In genomic region chr11:27362749-27363575, GRCh38 we compare ENCODE assay signal across 1 cellular context.
TF ChIP-seq lines count a peak whose summit lies in the region.

Gene CCDC34 (minus strand): TSS chr11:27363215. CDS start chr11:27363194, 21 bp downstream.

TF ChIP-seq in K562, 482 proteins besides CTCF, POLR2A, EP300 and RAD21 (continued from another document and continues in another):
- TF ChIP-seq MAZ (CRISPR knock-in tag; conservative IDR thresholded peaks at IDR 0.05 in 1 of 2, IDR thresholded peaks at IDR 0.05 in 1 of 2) = peak; percentile 66 to 72; a peak in 3 of 4 replicates
- TF ChIP-seq FOXK1 (CRISPR knock-in tag; IDR thresholded peaks at IDR 0.05; ENCODE audit: borderline replicate concordance) = no peak
- no peak for TF ChIP-seq ELF1 (tag; IDR thresholded peaks at IDR 0.05)
- no peak for TF ChIP-seq IFI16 (CRISPR knock-in tag; IDR thresholded peaks at IDR 0.05)
- TF ChIP-seq RNF2 (IDR thresholded peaks at IDR 0.05) = peak; percentile 32; the same call in 1 of the 2 replicates
- no peak for TF ChIP-seq PRPF4 (IDR thresholded peaks at IDR 0.05; ENCODE audit: insufficient read depth, low read depth, low read length, poor library complexity, severe bottlenecking)
- no peak for TF ChIP-seq HSF4 (CRISPR knock-in tag; IDR thresholded peaks at IDR 0.05; ENCODE audit: borderline replicate concordance)
- no peak for TF ChIP-seq HNRNPK (IDR thresholded peaks at IDR 0.05; ENCODE audit: low read depth, low read length, poor library complexity, severe bottlenecking)
- no peak for TF ChIP-seq ZNF12 (CRISPR knock-in tag; IDR thresholded peaks at IDR 0.05)
- TF ChIP-seq CLOCK (CRISPR knock-in tag; IDR thresholded peaks at IDR 0.05; ENCODE audit: borderline replicate concordance) = no peak
- no peak for TF ChIP-seq CTCFL (IDR thresholded peaks at IDR 0.05; ENCODE audit: borderline replicate concordance, insufficient read depth, low read depth, low read length, poor library complexity, severe bottlenecking)
- no peak for TF ChIP-seq ZNF764 (CRISPR knock-in tag; IDR thresholded peaks at IDR 0.05; ENCODE audit: low read depth)
- TF ChIP-seq HDAC1 (IDR thresholded peaks at IDR 0.05) = peak in 1 of 2 experiments; percentile 96; a peak in 3 of 4 replicates
- TF ChIP-seq UBTF (IDR thresholded peaks at IDR 0.05; ENCODE audit: borderline replicate concordance in 1 of 2, low read depth in 2 of 2, low read length in 2 of 2) = peak; percentile 68 to 74; a peak in 1 of 4 replicates
- no peak for TF ChIP-seq GTF3C2 (IDR thresholded peaks at IDR 0.05; ENCODE audit: borderline replicate concordance, extremely low read depth, insufficient read length)
- peak; percentile 76 for TF ChIP-seq KDM5B (IDR thresholded peaks at IDR 0.05; ENCODE audit: insufficient replicate concordance, low read depth, low read length)
- TF ChIP-seq TFAP4 (CRISPR knock-in tag; IDR thresholded peaks at IDR 0.05; ENCODE audit: borderline replicate concordance) = peak; percentile 86
- peak in 1 of 2 experiments; percentile 44; a peak in 1 of 4 replicates for TF ChIP-seq SRF (CRISPR knock-in tag; IDR thresholded peaks at IDR 0.05)
- no peak for TF ChIP-seq DDX20 (tag; IDR thresholded peaks at IDR 0.05; ENCODE audit: low read depth)
- no peak for TF ChIP-seq PHB (CRISPR knock-in tag; IDR thresholded peaks at IDR 0.05)
- TF ChIP-seq SIN3A (IDR thresholded peaks at IDR 0.05; ENCODE audit: borderline replicate concordance in 2 of 2, control insufficient read depth in 1 of 2, low read depth in 2 of 2, low read length in 2 of 2) = peak; percentile 87 to 88; a peak in 3 of 4 replicates
- no peak for TF ChIP-seq ELK3 (CRISPR knock-in tag; IDR thresholded peaks at IDR 0.05)
- no peak for TF ChIP-seq ZNF318 (IDR thresholded peaks at IDR 0.05; ENCODE audit: borderline replicate concordance in 1 of 2, low read depth in 1 of 2)
- TF ChIP-seq YY1 (IDR thresholded peaks at IDR 0.05; ENCODE audit: borderline replicate concordance in 1 of 3, control insufficient read depth in 1 of 3, extremely low read depth in 1 of 3, insufficient read depth in 3 of 3, insufficient read length in 1 of 3, insufficient replicate concordance in 2 of 3, low read depth in 1 of 3, low read length in 2 of 3) = peak in 2 of 3 experiments; percentile 40 to 42
- no peak for TF ChIP-seq NFIX (CRISPR knock-in tag; IDR thresholded peaks at IDR 0.05; ENCODE audit: low read depth)
- TF ChIP-seq TBP (optimal IDR thresholded peaks at IDR 0.05; ENCODE audit: low read depth, low read length) = peak; percentile 55
- no peak for TF ChIP-seq ZBTB43 (CRISPR knock-in tag; IDR thresholded peaks at IDR 0.05)
- no peak for TF ChIP-seq KHSRP (IDR thresholded peaks at IDR 0.05)
- TF ChIP-seq GABPB1 (CRISPR knock-in tag; IDR thresholded peaks at IDR 0.05) = peak; percentile 38; the same call in 1 of the 2 replicates
- no peak for TF ChIP-seq HDAC8 (tag; IDR thresholded peaks at IDR 0.05)
- TF ChIP-seq CAMTA2 (CRISPR knock-in tag; conservative IDR thresholded peaks at IDR 0.05) = no peak
- no peak for TF ChIP-seq GATAD2A (IDR thresholded peaks at IDR 0.05)
- TF ChIP-seq MXI1 (IDR thresholded peaks at IDR 0.05; ENCODE audit: low read depth, low read length) = peak; percentile 88
- TF ChIP-seq COPS2 (conservative IDR thresholded peaks at IDR 0.05) = no peak
- no peak for TF ChIP-seq NR4A1 (CRISPR knock-in tag; IDR thresholded peaks at IDR 0.05)
- TF ChIP-seq NR4A1 (tag; IDR thresholded peaks at IDR 0.05) = peak; percentile 51; the same call in 1 of the 2 replicates
- TF ChIP-seq PPARD (CRISPR knock-in tag; IDR thresholded peaks at IDR 0.05) = no peak
